9 cellular contexts compared by ENCODE assay signal in the genomic region with DNA sequence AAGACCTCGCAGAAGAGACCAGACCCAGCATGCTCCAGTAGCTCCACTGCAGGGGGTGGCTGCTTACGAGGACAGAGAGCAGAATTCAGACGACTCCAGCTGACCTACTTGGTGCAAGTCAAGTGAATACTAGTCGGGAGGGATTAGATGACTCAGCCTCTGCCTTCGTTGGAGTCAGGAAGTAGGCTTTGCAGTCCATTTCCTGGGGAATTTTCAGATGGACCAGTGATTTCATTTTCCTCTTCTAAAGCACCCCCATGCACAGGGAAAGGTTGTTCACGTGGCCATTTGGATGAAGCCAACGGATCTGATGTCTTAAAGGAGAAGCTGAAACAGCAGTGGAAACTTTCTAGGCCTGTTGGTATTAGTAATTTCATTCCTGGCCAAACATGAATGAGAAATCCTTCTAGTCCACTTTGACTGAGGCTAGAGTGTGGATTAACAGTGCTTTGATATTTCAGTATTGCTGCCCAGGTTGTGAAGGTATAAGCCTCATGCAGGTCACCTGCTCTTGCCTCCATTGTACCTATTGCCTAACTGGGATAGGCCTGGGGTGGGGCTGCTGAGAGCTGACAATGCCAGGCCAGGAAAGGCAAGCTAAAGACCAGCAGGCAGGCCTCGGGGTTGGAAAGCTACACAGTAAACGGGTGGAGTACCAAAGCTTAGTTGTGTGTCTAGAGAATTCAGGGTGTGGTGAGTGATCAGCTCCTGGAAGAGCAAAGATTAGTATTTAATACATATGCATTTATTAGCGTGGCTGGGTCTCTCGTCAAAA.
DNase-seq lines count a peak whose midpoint lies in the region; ATAC-seq and TF ChIP-seq lines count a peak whose summit lies in the region.
"Had no signal": no experiment of that assay in that cellular context is flagged by ENCODE, and none has a peak within 500 bp of the region (broad histone marks: within the 10 kb centered on the region; RNA-seq: fewer than 3 reads in every experiment).

No MANE protein-coding gene starts in this region.

- no peaks in the 10 kb centered on the region for H3K27me3 ChIP-seq in MG63
- no peaks in the 10 kb centered on the region for H3K27me3 ChIP-seq in colonic mucosa
- H3K27me3 ChIP-seq: adrenal gland had no signal

- peak; percentile 77 for DNase-seq in COLO829 (ENCODE audit: low spot score)
- DNase-seq in MG63, result peak; percentile 91
- DNase-seq in colonic mucosa, result peak; percentile 86
- peak; percentile 46 for DNase-seq in myocyte (ENCODE audit: low read depth)
- no peak for DNase-seq in NCI-H2227 (lab: John Stamatoyannopoulos, UW; ENCODE audit: unreplicated experiment)
- DNase-seq in GM19240 (ENCODE audit: insufficient read length, low spot score), result no peak

- peak overlapping the region in 1 of 2 donors; percentile 2 for H3K9ac ChIP-seq in colonic mucosa (ENCODE audit: low read depth in 2 of 2, low read length in 2 of 2)

- intact Hi-C loops in colonic mucosa (cut with DNase I), result loop anchor here (5.0 kb wide), 1 partner anchor 117 kb away; a partner anchor contains a TSS

- H3K27ac ChIP-seq in colonic mucosa, result peak overlapping the region; percentile 84

- no peak overlapping the region for H3K4me3 ChIP-seq in MG63
- H3K4me3 ChIP-seq in colonic mucosa, result no peak overlapping the region
- H3K4me3 ChIP-seq: adrenal gland had no signal

- H3K9me3 ChIP-seq in MG63 (no peaks in the 10 kb centered on the region), colonic mucosa (no peaks in the 10 kb centered on the region)
- H3K9me3 ChIP-seq: adrenal gland had no signal

- H3K4me1 ChIP-seq in colonic mucosa, result peaks cover 10% of the 10 kb centered on the region

- H3K36me3 ChIP-seq in MG63 (peaks cover 4% of the 10 kb centered on the region), colonic mucosa (no peaks in the 10 kb centered on the region)
- H3K36me3 ChIP-seq: adrenal gland had no signal

- ATAC-seq in HG03460 (IDR thresholded peaks at IDR 0.05; ENCODE audit: unreplicated experiment) (no peak), GM19455 (IDR thresholded peaks at IDR 0.05; ENCODE audit: unreplicated experiment) (no peak)

- no peak for TF ChIP-seq CTCF in colonic mucosa (IDR thresholded peaks at IDR 0.05)

Comparison
In these comparisons a context has a peak if more than half of its experiments do, and no peak if none do; other contexts are left out.
1. DNase-seq: peak in COLO829 (single experiment), MG63 (single experiment), colonic mucosa (single experiment) and myocyte (single experiment); none in NCI-H2227 (single experiment) and GM19240 (single experiment).